In the genomic region with DNA sequence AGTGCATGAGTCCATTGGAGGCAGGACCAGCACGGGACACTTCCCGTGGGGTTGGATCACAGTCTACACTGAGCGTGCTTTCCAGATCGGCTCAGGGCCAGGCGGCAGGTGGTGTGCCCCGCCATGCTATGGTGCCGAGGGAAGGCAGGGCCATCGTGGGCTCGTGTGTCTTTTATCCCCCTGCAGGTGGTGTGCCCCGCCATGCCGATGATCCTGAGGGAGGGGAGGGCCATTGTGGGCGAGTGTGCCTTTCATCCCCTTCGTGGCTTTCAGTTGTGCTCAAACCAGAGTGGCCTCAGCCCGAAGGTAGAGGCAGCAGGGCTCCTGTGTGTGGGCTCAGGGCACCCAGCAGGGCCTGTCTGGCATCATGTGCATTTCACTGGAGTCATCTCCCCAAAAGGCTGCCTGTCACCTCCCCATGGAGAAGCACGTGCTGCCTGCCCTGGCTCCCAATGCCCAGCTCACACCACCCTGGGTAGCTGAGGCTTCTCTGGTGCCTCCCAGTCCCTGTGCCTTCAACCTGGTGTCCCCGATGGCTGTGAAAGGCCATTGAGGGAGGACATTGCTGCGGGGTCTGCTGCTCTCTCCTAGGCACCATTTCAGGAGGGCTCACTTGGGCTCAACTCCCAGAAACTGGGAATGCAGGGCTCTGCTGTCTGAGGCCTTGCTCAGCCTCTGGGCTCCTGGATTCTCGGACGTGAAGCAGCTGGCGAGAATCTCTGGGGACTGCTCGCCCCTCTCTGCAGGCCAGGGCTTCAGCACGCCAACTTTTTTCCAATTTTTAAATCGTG, we compare ENCODE assay signal across 11 cellular contexts.
A peak's percentile ranks its signal among the peaks of the same experiment; 100 is the strongest.
DNase-seq lines count a peak whose midpoint lies in the region; ATAC-seq and TF ChIP-seq lines count a peak whose summit lies in the region.
"Had no signal": no experiment of that assay in that cellular context is flagged by ENCODE, and none has a peak within 500 bp of the region (broad histone marks: within the 10 kb centered on the region; RNA-seq: fewer than 3 reads in every experiment).

No MANE protein-coding gene starts in this region.

- intact Hi-C loops in esophagus squamous epithelium (cut with DNase I) (no loop called here), tibial artery (cut with DNase I; ENCODE audit: low total_unique reads) (no loop called here)

- ATAC-seq in RWPE2 (ENCODE audit: low read depth) (no peak), HG03159 (IDR thresholded peaks at IDR 0.05; ENCODE audit: unreplicated experiment) (no peak)

- DNase-seq in RWPE2 (ENCODE audit: low spot score) (peak; percentile 33), esophagus squamous epithelium (lab: John Stamatoyannopoulos, UW) (no peak), tibial artery (peak; percentile 17 to 68), Ammon's horn (ENCODE audit: low spot score) (no peak), DMS153 treated with DMSO at 0.1 percent for 48 hours (lab: John Stamatoyannopoulos, UW; ENCODE audit: unreplicated experiment) (no peak)
- DNase-seq: CD8-positive, alpha-beta memory T cell; NCI-H345; stimulated activated CD8-positive, alpha-beta memory T cell treated with anti-CD3 and anti-CD28 coated beads, Interleukin-4, amount 100 ng/mL, for 48 hours had no signal

- H3K4me1 ChIP-seq in RWPE2 (ENCODE audit: insufficient read depth, poor library complexity, severe bottlenecking) (no peaks in the 10 kb centered on the region), esophagus squamous epithelium (peaks cover 0 to 46% (median 5%) of the 10 kb centered on the region in 3 donors), muscle layer of duodenum (ENCODE audit: control insufficient read depth in 1 of 2, insufficient read depth in 2 of 2, low read length in 2 of 2) (peaks cover 0 to 33% of the 10 kb centered on the region in 2 donors), tibial artery (peaks cover 0 to 26% (median 4%) of the 10 kb centered on the region in 4 donors)

- H3K4me3 ChIP-seq in RWPE2 (ENCODE audit: severe bottlenecking): no peak overlapping the region
- no peak overlapping the region for H3K4me3 ChIP-seq in esophagus squamous epithelium
- H3K4me3 ChIP-seq in muscle layer of duodenum (ENCODE audit: low read depth in 1 of 2, low read length in 2 of 2): peak overlapping the region in 1 of 2 donors; percentile 40
- no peak overlapping the region for H3K4me3 ChIP-seq in tibial artery

- H3K27ac ChIP-seq in RWPE2 (ENCODE audit: poor library complexity, severe bottlenecking): no peak overlapping the region
- peak overlapping the region; percentile 13 to 84 (median 72) for H3K27ac ChIP-seq in esophagus squamous epithelium
- peak overlapping the region; percentile 67 for H3K27ac ChIP-seq in muscle layer of duodenum (ENCODE audit: low read length)
- H3K27ac ChIP-seq in tibial artery: peak overlapping the region; percentile 3 to 54
- H3K27ac ChIP-seq: HL-60 had no signal

- H3K27me3 ChIP-seq in RWPE2 (ENCODE audit: insufficient read depth, poor library complexity, severe bottlenecking): no peaks in the 10 kb centered on the region
- H3K27me3 ChIP-seq in esophagus squamous epithelium: no peaks in the 10 kb centered on the region
- H3K27me3 ChIP-seq in muscle layer of duodenum (ENCODE audit: low read depth, low read length): no peaks in the 10 kb centered on the region
- H3K27me3 ChIP-seq in tibial artery: no peaks in the 10 kb centered on the region

- H3K9me3 ChIP-seq in RWPE2 (ENCODE audit: severe bottlenecking) (no peaks in the 10 kb centered on the region), esophagus squamous epithelium (no peaks in the 10 kb centered on the region), muscle layer of duodenum (ENCODE audit: control insufficient read depth in 1 of 2, low read length in 2 of 2) (no peaks in the 10 kb centered on the region), tibial artery (no peaks in the 10 kb centered on the region)

- TF ChIP-seq CTCF in RWPE2 (IDR thresholded peaks at IDR 0.05; ENCODE audit: poor library complexity, severe bottlenecking) (no peak), esophagus squamous epithelium (IDR thresholded peaks at IDR 0.05) (no peak), tibial artery (IDR thresholded peaks at IDR 0.05) (no peak)

- TF ChIP-seq POLR2A in esophagus squamous epithelium (IDR thresholded peaks at IDR 0.05): no peak

- H3K36me3 ChIP-seq in RWPE2 (ENCODE audit: low read depth) (no peaks in the 10 kb centered on the region), esophagus squamous epithelium (no peaks in the 10 kb centered on the region), muscle layer of duodenum (ENCODE audit: control insufficient read depth in 1 of 2, insufficient read depth in 2 of 2, low read length in 2 of 2) (no peaks in the 10 kb centered on the region), tibial artery (no peaks in the 10 kb centered on the region)

- 89 to 90% methylated on average over 10 to 14 of the region's 23 CpGs for WGBS in esophagus squamous epithelium, 2 donors

Comparison
In these comparisons a context has a peak if more than half of its experiments do, and no peak if none do; other contexts are left out.
1. DNase-seq: peak in RWPE2 (single experiment) and tibial artery (2 of 2); none in esophagus squamous epithelium (single experiment), Ammon's horn (single experiment) and DMS153 treated with DMSO at 0.1 percent for 48 hours (single experiment).